In the genomic region with DNA sequence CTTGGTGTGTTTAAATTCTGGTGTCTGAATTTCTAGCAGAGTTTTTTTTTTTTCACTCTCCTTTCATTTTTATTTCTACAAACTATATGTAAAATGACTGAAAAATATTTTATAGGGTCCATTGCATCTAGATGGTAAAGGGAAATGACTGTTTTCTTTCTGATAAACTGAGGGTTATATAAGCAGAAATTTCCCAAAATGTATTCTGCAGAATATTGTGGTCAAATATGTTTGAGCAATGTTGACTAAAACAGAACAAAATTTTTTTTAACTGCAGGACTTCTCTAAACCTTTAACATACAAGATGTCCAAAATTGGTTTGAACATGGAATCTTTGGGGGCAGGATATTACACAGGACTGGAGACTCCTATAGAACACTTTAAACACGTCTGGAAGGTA, we compare ENCODE assay signal across 21 cellular contexts.
"Had no signal": no experiment of that assay in that cellular context is flagged by ENCODE, and none has a peak within 500 bp of the region (broad histone marks: within the 10 kb centered on the region; RNA-seq: fewer than 3 reads in every experiment).

No MANE protein-coding gene starts in this region.

- DNase-seq: dermis blood vessel endothelial cell; esophagus squamous epithelium; foreskin fibroblast; glutamatergic neuron; immature natural killer cell; left lung; mesenchymal stem cell; midbrain; occipital lobe; right cardiac atrium; small intestine; stimulated activated CD4-positive, alpha-beta T cell treated with anti-CD3 and anti-CD28 coated beads, Interleukin-12 subunit alpha, Interleukin-12 subunit beta, amount 100 ng/mL, for 4 hours; stomach; substantia nigra; trophoblast cell had no signal

- H3K27ac Mint-ChIP-seq: immature natural killer cell, progenitor cell of endocrine pancreas had no signal

- H3K27me3 ChIP-seq: esophagus squamous epithelium, gastroesophageal sphincter, left lung, pancreas, stomach had no signal

- H3K36me3 ChIP-seq: esophagus squamous epithelium, gastroesophageal sphincter, left lung, pancreas, stomach, thoracic aorta had no signal

- H3K27ac ChIP-seq: esophagus squamous epithelium, gastroesophageal sphincter, left lung, pancreas, stomach, thoracic aorta had no signal

- H3K27me3 Mint-ChIP-seq: natural killer cell treated with Interleukin-12 subunit alpha and Interleukin-12 subunit beta and Interleukin-15 and Interleukin-18, amount 100 ng/mL, for 72 hours; progenitor cell of endocrine pancreas had no signal

- H3K9me3 Mint-ChIP-seq: immature natural killer cell; natural killer cell treated with Interleukin-12 subunit alpha and Interleukin-12 subunit beta and Interleukin-15 and Interleukin-18, amount 100 ng/mL, for 72 hours had no signal

- H3K4me3 Mint-ChIP-seq: immature natural killer cell; natural killer cell treated with Interleukin-12 subunit alpha and Interleukin-12 subunit beta and Interleukin-15 and Interleukin-18, amount 100 ng/mL, for 72 hours had no signal

- H3K9me3 ChIP-seq: esophagus squamous epithelium, gastroesophageal sphincter, left lung, pancreas, stomach, thoracic aorta had no signal

- H3K4me3 ChIP-seq: esophagus squamous epithelium, gastroesophageal sphincter, left lung, lung, pancreas, stomach, thoracic aorta had no signal

- ATAC-seq: gastroesophageal sphincter; left lung; natural killer cell treated with Interleukin-12 subunit alpha and Interleukin-12 subunit beta and Interleukin-15 and Interleukin-18, amount 100 ng/mL, for 72 hours; pancreas; right cardiac atrium had no signal

- H3K36me3 Mint-ChIP-seq: immature natural killer cell; natural killer cell treated with Interleukin-12 subunit alpha and Interleukin-12 subunit beta and Interleukin-15 and Interleukin-18, amount 100 ng/mL, for 72 hours had no signal
